In the genomic region with DNA sequence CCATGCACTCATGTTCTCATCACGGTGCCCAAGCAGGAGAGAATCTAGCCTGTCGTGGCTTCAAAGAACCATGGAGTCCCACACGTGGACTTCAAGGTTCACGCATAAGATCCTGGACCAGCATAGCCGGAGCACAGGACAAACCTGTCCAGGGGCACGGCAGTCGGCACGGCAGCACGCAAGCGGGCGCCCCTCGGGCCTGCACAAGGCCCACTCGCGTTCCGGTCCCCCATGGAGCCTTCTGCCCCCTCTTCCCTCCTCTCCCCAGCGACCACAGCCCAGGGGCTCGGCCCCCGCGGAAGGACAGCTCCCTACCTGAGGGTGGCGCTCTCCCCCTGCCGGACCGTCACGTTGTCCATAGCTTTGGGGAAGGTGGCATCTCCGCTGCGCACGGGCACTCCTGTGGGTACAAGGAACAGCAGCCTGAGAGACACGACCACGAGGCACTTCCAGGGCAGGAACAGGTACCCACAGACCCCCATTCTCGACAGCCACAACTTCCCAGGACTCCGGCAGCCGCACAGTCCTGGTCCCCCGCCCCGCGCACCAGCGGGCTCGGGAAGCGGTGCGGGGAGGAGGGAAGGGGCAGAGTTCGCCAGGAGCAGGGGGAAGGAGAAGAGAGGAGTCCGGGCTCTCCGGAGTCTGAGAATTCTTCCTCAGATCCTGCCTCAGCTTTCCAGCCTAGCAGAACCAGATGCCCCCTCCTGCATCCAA, we compare ENCODE assay signal across 14 cellular contexts.
A peak's percentile ranks its signal among the peaks of the same experiment; 100 is the strongest.
DNase-seq lines count a peak whose midpoint lies in the region; ATAC-seq and TF ChIP-seq lines count a peak whose summit lies in the region.
"Had no signal": no experiment of that assay in that cellular context is flagged by ENCODE, and none has a peak within 500 bp of the region (broad histone marks: within the 10 kb centered on the region; RNA-seq: fewer than 3 reads in every experiment).

No MANE protein-coding gene starts in this region.

- H3K27ac ChIP-seq in iPS-20b (ENCODE audit: low read length) = no peak overlapping the region
- H3K27ac ChIP-seq: adrenal gland had no signal

- CTCF ChIA-PET in WTC11 (lab: Charles Lee) = interaction anchor here (0.6 to 4.8 kb wide), 24 partner anchors 9 to 892 kb away, joined by 3 to 71 read pairs (median 4); no protein-coding TSS in a partner anchor

- ATAC-seq in WTC11 = peak; percentile 77
- no peak for ATAC-seq in GM19467 (IDR thresholded peaks at IDR 0.05; ENCODE audit: unreplicated experiment)
- no peak for ATAC-seq in naive thymus-derived CD8-positive, alpha-beta T cell
- ATAC-seq: activated CD8-positive, alpha-beta T cell treated with anti-CD3 and anti-CD28 coated beads, Interleukin-2, amount 10 ng/mL, durations not matched to agents 7 days and 5 days; stimulated activated memory B cell treated with anti-CD40 and anti-IgM and Interleukin-4, amounts not matched to agents 10 μg/mL and 1 μg/mL and 100 μg/mL, for 72 hours had no signal

- POLR2A ChIA-PET in WTC11 (lab: Charles Lee) = interaction anchor here (1.2 kb wide), 1 partner anchor 121 kb away, joined by 6 read pairs; no protein-coding TSS in a partner anchor
- POLR2A ChIA-PET in naive thymus-derived CD8-positive, alpha-beta T cell (lab: Charles Lee) = no interaction called here

- no peaks in the 10 kb centered on the region for H3K36me3 Mint-ChIP-seq in WTC11
- H3K36me3 Mint-ChIP-seq in naive thymus-derived CD8-positive, alpha-beta T cell = peaks cover 0 to 5% (median 0%) of the 10 kb centered on the region in 3 donors
- H3K36me3 Mint-ChIP-seq: stimulated activated memory B cell treated with anti-CD40 and anti-IgM and Interleukin-4, amounts not matched to agents 10 μg/mL and 1 μg/mL and 100 μg/mL, for 72 hours had no signal

- no peaks in the 10 kb centered on the region for H3K36me3 ChIP-seq in iPS-20b (ENCODE audit: insufficient read depth, low read depth, low read length)
- H3K36me3 ChIP-seq in skeletal muscle satellite cell (ENCODE audit: insufficient read depth, low read length) = no peaks in the 10 kb centered on the region
- H3K36me3 ChIP-seq: adrenal gland had no signal

- peaks cover 26% of the 10 kb centered on the region for H3K4me1 Mint-ChIP-seq in WTC11
- H3K4me1 Mint-ChIP-seq in naive thymus-derived CD8-positive, alpha-beta T cell = peaks cover 0 to 3% (median 1%) of the 10 kb centered on the region in 4 donors
- H3K4me1 Mint-ChIP-seq: stimulated activated memory B cell treated with anti-CD40 and anti-IgM and Interleukin-4, amounts not matched to agents 10 μg/mL and 1 μg/mL and 100 μg/mL, for 72 hours had no signal

- TF ChIP-seq CTCF in WTC11 (IDR thresholded peaks at IDR 0.05) = peak; percentile 44; the same call in 1 of the 2 replicates

- H3K9me3 Mint-ChIP-seq in WTC11 = no peaks in the 10 kb centered on the region
- H3K9me3 Mint-ChIP-seq in naive thymus-derived CD8-positive, alpha-beta T cell = peaks cover 0 to 3% (median 0%) of the 10 kb centered on the region in 9 donors
- H3K9me3 Mint-ChIP-seq: stimulated activated memory B cell treated with anti-CD40 and anti-IgM and Interleukin-4, amounts not matched to agents 10 μg/mL and 1 μg/mL and 100 μg/mL, for 72 hours had no signal

- H3K27me3 Mint-ChIP-seq in WTC11 (ENCODE audit: low read depth) = peaks cover 49% of the 10 kb centered on the region
- peaks cover 16 to 49% (median 25%) of the 10 kb centered on the region in 5 donors for H3K27me3 Mint-ChIP-seq in naive thymus-derived CD8-positive, alpha-beta T cell

- no peaks in the 10 kb centered on the region; the same call in 1 of the 2 replicates for H3K4me1 ChIP-seq in iPS-20b (ENCODE audit: insufficient read depth, low read length)
- peaks cover 4% of the 10 kb centered on the region for H3K4me1 ChIP-seq in skeletal muscle satellite cell (ENCODE audit: control insufficient read depth, insufficient read depth, low read length)
- H3K4me1 ChIP-seq: adrenal gland had no signal

- H3K4me3 ChIP-seq in iPS-20b (ENCODE audit: low read length) (peak overlapping the region; percentile 83), skeletal muscle satellite cell (ENCODE audit: low read length) (no peak overlapping the region)

- H3K4me3 Mint-ChIP-seq in WTC11 = peak overlapping the region; percentile 93
- H3K4me3 Mint-ChIP-seq in naive thymus-derived CD8-positive, alpha-beta T cell = peak overlapping the region in 1 of 10 donors; percentile 21
- H3K4me3 Mint-ChIP-seq: activated CD8-positive, alpha-beta T cell treated with anti-CD3 and anti-CD28 coated beads, Interleukin-2, amount 10 ng/mL, durations not matched to agents 7 days and 5 days; stimulated activated memory B cell treated with anti-CD40 and anti-IgM and Interleukin-4, amounts not matched to agents 10 μg/mL and 1 μg/mL and 100 μg/mL, for 72 hours had no signal

- DNase-seq in DMS53 (lab: John Stamatoyannopoulos, UW) = peak; percentile 35
- DNase-seq in DMS53 treated with DMSO at 0.1 percent for 48 hours (lab: John Stamatoyannopoulos, UW; ENCODE audit: unreplicated experiment) = no peak
- DNase-seq in WTC11 (ENCODE audit: low spot score) = peak; percentile 68
- DNase-seq in KG1 (lab: John Stamatoyannopoulos, UW) = no peak
- no peak for DNase-seq in naive thymus-derived CD8-positive, alpha-beta T cell
- DNase-seq: activated CD8-positive, alpha-beta T cell treated with anti-CD3 and anti-CD28 coated beads, Interleukin-2, amount 10 ng/mL, durations not matched to agents 7 days and 5 days; adrenal gland; GOT3; NCI-H774; stimulated activated CD4-positive, alpha-beta T cell treated with anti-CD3 and anti-CD28 coated beads, Interleukin-15, amount 100 ng/mL, for 24 hours had no signal

- H3K9ac ChIP-seq in iPS-20b (ENCODE audit: low read depth, low read length) = peak overlapping the region; percentile 34; the same call in 1 of the 2 replicates
- H3K9ac ChIP-seq in skeletal muscle satellite cell (ENCODE audit: low read depth, low read length) = no peak overlapping the region

- H3K9me3 ChIP-seq in iPS-20b (ENCODE audit: insufficient read depth, low read depth, low read length) = no peaks in the 10 kb centered on the region
- H3K9me3 ChIP-seq in skeletal muscle satellite cell (replicated peaks; ENCODE audit: low read length) = no peaks in the 10 kb centered on the region
- H3K9me3 ChIP-seq: adrenal gland had no signal

- H3K27ac Mint-ChIP-seq in WTC11 = no peak overlapping the region
- H3K27ac Mint-ChIP-seq in naive thymus-derived CD8-positive, alpha-beta T cell = no peak overlapping the region
- H3K27ac Mint-ChIP-seq: activated CD8-positive, alpha-beta T cell treated with anti-CD3 and anti-CD28 coated beads, Interleukin-2, amount 10 ng/mL, durations not matched to agents 7 days and 5 days; stimulated activated memory B cell treated with anti-CD40 and anti-IgM and Interleukin-4, amounts not matched to agents 10 μg/mL and 1 μg/mL and 100 μg/mL, for 72 hours had no signal

- peak overlapping the region; percentile 82 for H3K4me2 ChIP-seq in skeletal muscle satellite cell (ENCODE audit: low read length)

- H3K27me3 ChIP-seq in iPS-20b (ENCODE audit: insufficient read depth, low read length) (peaks cover 60% of the 10 kb centered on the region), skeletal muscle satellite cell (ENCODE audit: control insufficient read depth, insufficient read depth, low read length) (peaks cover 33% of the 10 kb centered on the region)

TF ChIP-seq in WTC11, 78 proteins besides CTCF, POLR2A, EP300 and RAD21 (continues in another document):
- 0 out of 2 replicates have a peak, but pooled peaks have one; percentile 24 for TF ChIP-seq ZNF219 (CRISPR knock-in tag; IDR thresholded peaks at IDR 0.05; ENCODE audit: borderline replicate concordance)
- TF ChIP-seq, protein P1, sequence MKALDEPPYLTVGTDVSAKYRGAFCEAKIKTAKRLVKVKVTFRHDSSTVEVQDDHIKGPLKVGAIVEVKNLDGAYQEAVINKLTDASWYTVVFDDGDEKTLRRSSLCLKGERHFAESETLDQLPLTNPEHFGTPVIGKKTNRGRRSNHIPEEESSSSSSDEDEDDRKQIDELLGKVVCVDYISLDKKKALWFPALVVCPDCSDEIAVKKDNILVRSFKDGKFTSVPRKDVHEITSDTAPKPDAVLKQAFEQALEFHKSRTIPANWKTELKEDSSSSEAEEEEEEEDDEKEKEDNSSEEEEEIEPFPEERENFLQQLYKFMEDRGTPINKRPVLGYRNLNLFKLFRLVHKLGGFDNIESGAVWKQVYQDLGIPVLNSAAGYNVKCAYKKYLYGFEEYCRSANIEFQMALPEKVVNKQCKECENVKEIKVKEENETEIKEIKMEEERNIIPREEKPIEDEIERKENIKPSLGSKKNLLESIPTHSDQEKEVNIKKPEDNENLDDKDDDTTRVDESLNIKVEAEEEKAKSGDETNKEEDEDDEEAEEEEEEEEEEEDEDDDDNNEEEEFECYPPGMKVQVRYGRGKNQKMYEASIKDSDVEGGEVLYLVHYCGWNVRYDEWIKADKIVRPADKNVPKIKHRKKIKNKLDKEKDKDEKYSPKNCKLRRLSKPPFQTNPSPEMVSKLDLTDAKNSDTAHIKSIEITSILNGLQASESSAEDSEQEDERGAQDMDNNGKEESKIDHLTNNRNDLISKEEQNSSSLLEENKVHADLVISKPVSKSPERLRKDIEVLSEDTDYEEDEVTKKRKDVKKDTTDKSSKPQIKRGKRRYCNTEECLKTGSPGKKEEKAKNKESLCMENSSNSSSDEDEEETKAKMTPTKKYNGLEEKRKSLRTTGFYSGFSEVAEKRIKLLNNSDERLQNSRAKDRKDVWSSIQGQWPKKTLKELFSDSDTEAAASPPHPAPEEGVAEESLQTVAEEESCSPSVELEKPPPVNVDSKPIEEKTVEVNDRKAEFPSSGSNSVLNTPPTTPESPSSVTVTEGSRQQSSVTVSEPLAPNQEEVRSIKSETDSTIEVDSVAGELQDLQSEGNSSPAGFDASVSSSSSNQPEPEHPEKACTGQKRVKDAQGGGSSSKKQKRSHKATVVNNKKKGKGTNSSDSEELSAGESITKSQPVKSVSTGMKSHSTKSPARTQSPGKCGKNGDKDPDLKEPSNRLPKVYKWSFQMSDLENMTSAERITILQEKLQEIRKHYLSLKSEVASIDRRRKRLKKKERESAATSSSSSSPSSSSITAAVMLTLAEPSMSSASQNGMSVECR (CRISPR knock-in tag; IDR thresholded peaks at IDR 0.05; ENCODE audit: borderline replicate concordance) = peak; percentile 54; the same call in 1 of the 2 replicates
- TF ChIP-seq, protein P2, sequence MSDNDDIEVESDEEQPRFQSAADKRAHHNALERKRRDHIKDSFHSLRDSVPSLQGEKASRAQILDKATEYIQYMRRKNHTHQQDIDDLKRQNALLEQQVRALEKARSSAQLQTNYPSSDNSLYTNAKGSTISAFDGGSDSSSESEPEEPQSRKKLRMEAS (CRISPR knock-in tag; IDR thresholded peaks at IDR 0.05) = peak; percentile 72

Comparison
In these comparisons a context has a peak if more than half of its experiments do, and no peak if none do; other contexts are left out.
1. DNase-seq: peak in DMS53 (single experiment) and WTC11 (single experiment); none in DMS53 treated with DMSO at 0.1 percent for 48 hours (single experiment), KG1 (single experiment) and naive thymus-derived CD8-positive, alpha-beta T cell (0 of 10).